In the genomic region with DNA sequence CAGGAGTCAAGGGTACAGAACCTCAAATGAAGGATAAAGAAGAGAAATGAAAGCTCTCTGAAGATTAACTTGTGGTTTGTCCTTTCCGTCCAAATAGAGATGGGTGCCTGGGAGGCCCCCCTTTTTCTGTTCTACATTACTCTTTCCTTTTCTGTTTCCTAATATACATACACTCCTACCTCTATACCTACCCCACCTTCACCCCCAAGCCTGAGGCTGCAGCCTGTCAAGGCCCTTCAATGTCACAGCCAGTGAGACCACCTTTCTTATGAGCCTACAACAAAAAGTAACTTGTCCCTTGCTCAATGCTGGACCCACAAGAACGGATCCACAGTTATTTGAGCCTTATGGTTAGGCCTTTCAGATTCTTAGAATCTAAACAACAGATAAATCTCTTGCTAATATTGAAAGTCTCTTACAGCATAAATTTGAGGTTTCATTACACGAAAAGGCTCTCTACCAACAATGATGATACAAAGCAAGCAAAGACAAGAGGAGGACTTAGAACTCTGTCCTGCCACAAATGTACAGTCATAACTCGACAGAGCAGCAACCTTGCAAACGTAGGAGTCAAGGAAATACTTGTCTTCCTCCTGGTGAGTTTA, we compare ENCODE assay signal across 1 cellular context.
A peak's percentile ranks its signal among the peaks of the same experiment; 100 is the strongest.
TF ChIP-seq lines count a peak whose summit lies in the region.

No MANE protein-coding gene starts in this region.

TF ChIP-seq in GM12878, 131 proteins besides CTCF, POLR2A, EP300 and RAD21 (continued from another document):
- TF ChIP-seq ZBTB40 (IDR thresholded peaks at IDR 0.05; ENCODE audit: borderline replicate concordance) (no peak), DPF2 (IDR thresholded peaks at IDR 0.05) (peak; percentile 94), SMARCA5 (IDR thresholded peaks at IDR 0.05) (peak; percentile 22), NBN (IDR thresholded peaks at IDR 0.05) (peak; percentile 83; the same call in 1 of the 2 replicates), SIX5 (IDR thresholded peaks at IDR 0.05; ENCODE audit: low read depth, low read length, severe bottlenecking) (peak; percentile 7), MTA2 (IDR thresholded peaks at IDR 0.05; ENCODE audit: low read depth) (peak; percentile 81), TCF3 (IDR thresholded peaks at IDR 0.05; ENCODE audit: borderline replicate concordance, insufficient read depth, low read depth, low read length) (0 out of 2 replicates have a peak, but pooled peaks have one; percentile 16), RCOR1 (conservative IDR thresholded peaks at IDR 0.05; ENCODE audit: low read depth, low read length) (0 out of 2 replicates have a peak, but pooled peaks have one; percentile 61), SMAD1 (IDR thresholded peaks at IDR 0.05; ENCODE audit: low read depth, partially characterized antibody) (no peak), KDM1A (IDR thresholded peaks at IDR 0.05; ENCODE audit: borderline replicate concordance) (no peak), ZNF207 (IDR thresholded peaks at IDR 0.05; ENCODE audit: borderline replicate concordance) (no peak), RUNX3 (IDR thresholded peaks at IDR 0.05; ENCODE audit: low read length) (peak; percentile 90), CHD1 (IDR thresholded peaks at IDR 0.05; ENCODE audit: low read depth, low read length) (no peak), KLF5 (IDR thresholded peaks at IDR 0.05; ENCODE audit: partially characterized antibody) (no peak), TAF1 (IDR thresholded peaks at IDR 0.05; ENCODE audit: borderline replicate concordance, low read depth, low read length) (no peak), PAX5 (IDR thresholded peaks at IDR 0.05; ENCODE audit: borderline replicate concordance, low read depth, low read length) (peak; percentile 69; the same call in 1 of the 2 replicates), EGR1 (IDR thresholded peaks at IDR 0.05; ENCODE audit: borderline replicate concordance in 1 of 2, low read depth in 2 of 2, low read length in 2 of 2) (peak in 1 of 2 experiments; percentile 56; a peak in 1 of 3 replicates), JUND (IDR thresholded peaks at IDR 0.05; ENCODE audit: low read depth, low read length) (peak; percentile 86), BMI1 (IDR thresholded peaks at IDR 0.05; ENCODE audit: borderline replicate concordance) (peak; percentile 50), RBBP5 (conservative IDR thresholded peaks at IDR 0.05) (no peak; the same call in 1 of the 2 replicates), SRF (IDR thresholded peaks at IDR 0.05; ENCODE audit: low read depth in 2 of 2, low read length in 2 of 2) (no peak), FOXM1 (IDR thresholded peaks at IDR 0.05; ENCODE audit: low read depth, low read length) (peak; percentile 91), CEBPB (IDR thresholded peaks at IDR 0.05; ENCODE audit: borderline replicate concordance in 1 of 2, low read depth in 2 of 2, low read length in 2 of 2) (peak in 1 of 2 experiments; percentile 82; a peak in 1 of 4 replicates), CBFB (IDR thresholded peaks at IDR 0.05; ENCODE audit: low read depth) (peak; percentile 31; the same call in 1 of the 2 replicates), BCL11A (IDR thresholded peaks at IDR 0.05; ENCODE audit: low read depth, low read length) (peak; percentile 81), RFX5 (IDR thresholded peaks at IDR 0.05; ENCODE audit: low read depth, low read length) (no peak), IRF4 (IDR thresholded peaks at IDR 0.05; ENCODE audit: low read depth, low read length) (peak; percentile 99), ZNF622 (IDR thresholded peaks at IDR 0.05) (no peak), ELK1 (IDR thresholded peaks at IDR 0.05; ENCODE audit: low read depth, low read length) (no peak), MEF2B (IDR thresholded peaks at IDR 0.05; ENCODE audit: partially characterized antibody, poor library complexity, severe bottlenecking) (peak; percentile 59), NR2F1 (conservative IDR thresholded peaks at IDR 0.05) (peak; percentile 62; the same call in 1 of the 2 replicates), ZNF384 (IDR thresholded peaks at IDR 0.05; ENCODE audit: borderline replicate concordance, low read depth, low read length) (no peak), BRCA1 (IDR thresholded peaks at IDR 0.05; ENCODE audit: low read depth, low read length) (no peak), SIN3A (IDR thresholded peaks at IDR 0.05; ENCODE audit: low read depth, low read length) (peak; percentile 61; the same call in 1 of the 2 replicates), ASH2L (IDR thresholded peaks at IDR 0.05; ENCODE audit: borderline replicate concordance, low read depth) (peak; percentile 87; the same call in 1 of the 2 replicates), TCF12 (IDR thresholded peaks at IDR 0.05; ENCODE audit: low read depth, low read length) (0 out of 2 replicates have a peak, but pooled peaks have one; percentile 31), BHLHE40 (IDR thresholded peaks at IDR 0.05; ENCODE audit: borderline replicate concordance in 1 of 2, low read depth in 2 of 2, low read length in 1 of 2) (peak in 1 of 2 experiments; percentile 40; a peak in 2 of 4 replicates), HDGF (IDR thresholded peaks at IDR 0.05) (0 out of 2 replicates have a peak, but pooled peaks have one; percentile 9), CREB1 (IDR thresholded peaks at IDR 0.05; ENCODE audit: low read depth) (peak; percentile 77), HDAC2 (IDR thresholded peaks at IDR 0.05) (peak; percentile 42; the same call in 1 of the 2 replicates), NFIC (IDR thresholded peaks at IDR 0.05; ENCODE audit: low read depth, low read length) (peak; percentile 98), ZBED1 (IDR thresholded peaks at IDR 0.05; ENCODE audit: borderline replicate concordance) (peak; percentile 24; the same call in 1 of the 2 replicates), FOXK2 (IDR thresholded peaks at IDR 0.05) (no peak), PML (IDR thresholded peaks at IDR 0.05; ENCODE audit: low read length) (peak; percentile 81), GABPA (IDR thresholded peaks at IDR 0.05; ENCODE audit: low read depth) (peak; percentile 58)
- TF ChIP-seq, protein P1, sequence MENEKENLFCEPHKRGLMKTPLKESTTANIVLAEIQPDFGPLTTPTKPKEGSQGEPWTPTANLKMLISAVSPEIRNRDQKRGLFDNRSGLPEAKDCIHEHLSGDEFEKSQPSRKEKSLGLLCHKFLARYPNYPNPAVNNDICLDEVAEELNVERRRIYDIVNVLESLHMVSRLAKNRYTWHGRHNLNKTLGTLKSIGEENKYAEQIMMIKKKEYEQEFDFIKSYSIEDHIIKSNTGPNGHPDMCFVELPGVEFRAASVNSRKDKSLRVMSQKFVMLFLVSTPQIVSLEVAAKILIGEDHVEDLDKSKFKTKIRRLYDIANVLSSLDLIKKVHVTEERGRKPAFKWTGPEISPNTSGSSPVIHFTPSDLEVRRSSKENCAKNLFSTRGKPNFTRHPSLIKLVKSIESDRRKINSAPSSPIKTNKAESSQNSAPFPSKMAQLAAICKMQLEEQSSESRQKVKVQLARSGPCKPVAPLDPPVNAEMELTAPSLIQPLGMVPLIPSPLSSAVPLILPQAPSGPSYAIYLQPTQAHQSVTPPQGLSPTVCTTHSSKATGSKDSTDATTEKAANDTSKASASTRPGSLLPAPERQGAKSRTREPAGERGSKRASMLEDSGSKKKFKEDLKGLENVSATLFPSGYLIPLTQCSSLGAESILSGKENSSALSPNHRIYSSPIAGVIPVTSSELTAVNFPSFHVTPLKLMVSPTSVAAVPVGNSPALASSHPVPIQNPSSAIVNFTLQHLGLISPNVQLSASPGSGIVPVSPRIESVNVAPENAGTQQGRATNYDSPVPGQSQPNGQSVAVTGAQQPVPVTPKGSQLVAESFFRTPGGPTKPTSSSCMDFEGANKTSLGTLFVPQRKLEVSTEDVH (IDR thresholded peaks at IDR 0.05; ENCODE audit: low read depth, partially characterized antibody), result no peak
- TF ChIP-seq, protein P2, sequence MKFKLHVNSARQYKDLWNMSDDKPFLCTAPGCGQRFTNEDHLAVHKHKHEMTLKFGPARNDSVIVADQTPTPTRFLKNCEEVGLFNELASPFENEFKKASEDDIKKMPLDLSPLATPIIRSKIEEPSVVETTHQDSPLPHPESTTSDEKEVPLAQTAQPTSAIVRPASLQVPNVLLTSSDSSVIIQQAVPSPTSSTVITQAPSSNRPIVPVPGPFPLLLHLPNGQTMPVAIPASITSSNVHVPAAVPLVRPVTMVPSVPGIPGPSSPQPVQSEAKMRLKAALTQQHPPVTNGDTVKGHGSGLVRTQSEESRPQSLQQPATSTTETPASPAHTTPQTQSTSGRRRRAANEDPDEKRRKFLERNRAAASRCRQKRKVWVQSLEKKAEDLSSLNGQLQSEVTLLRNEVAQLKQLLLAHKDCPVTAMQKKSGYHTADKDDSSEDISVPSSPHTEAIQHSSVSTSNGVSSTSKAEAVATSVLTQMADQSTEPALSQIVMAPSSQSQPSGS (IDR thresholded peaks at IDR 0.05; ENCODE audit: low read length), result peak; percentile 95
- TF ChIP-seq, protein P3, sequence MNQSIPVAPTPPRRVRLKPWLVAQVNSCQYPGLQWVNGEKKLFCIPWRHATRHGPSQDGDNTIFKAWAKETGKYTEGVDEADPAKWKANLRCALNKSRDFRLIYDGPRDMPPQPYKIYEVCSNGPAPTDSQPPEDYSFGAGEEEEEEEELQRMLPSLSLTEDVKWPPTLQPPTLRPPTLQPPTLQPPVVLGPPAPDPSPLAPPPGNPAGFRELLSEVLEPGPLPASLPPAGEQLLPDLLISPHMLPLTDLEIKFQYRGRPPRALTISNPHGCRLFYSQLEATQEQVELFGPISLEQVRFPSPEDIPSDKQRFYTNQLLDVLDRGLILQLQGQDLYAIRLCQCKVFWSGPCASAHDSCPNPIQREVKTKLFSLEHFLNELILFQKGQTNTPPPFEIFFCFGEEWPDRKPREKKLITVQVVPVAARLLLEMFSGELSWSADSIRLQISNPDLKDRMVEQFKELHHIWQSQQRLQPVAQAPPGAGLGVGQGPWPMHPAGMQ (IDR thresholded peaks at IDR 0.05; ENCODE audit: borderline replicate concordance), result no peak
- TF ChIP-seq, protein P4, sequence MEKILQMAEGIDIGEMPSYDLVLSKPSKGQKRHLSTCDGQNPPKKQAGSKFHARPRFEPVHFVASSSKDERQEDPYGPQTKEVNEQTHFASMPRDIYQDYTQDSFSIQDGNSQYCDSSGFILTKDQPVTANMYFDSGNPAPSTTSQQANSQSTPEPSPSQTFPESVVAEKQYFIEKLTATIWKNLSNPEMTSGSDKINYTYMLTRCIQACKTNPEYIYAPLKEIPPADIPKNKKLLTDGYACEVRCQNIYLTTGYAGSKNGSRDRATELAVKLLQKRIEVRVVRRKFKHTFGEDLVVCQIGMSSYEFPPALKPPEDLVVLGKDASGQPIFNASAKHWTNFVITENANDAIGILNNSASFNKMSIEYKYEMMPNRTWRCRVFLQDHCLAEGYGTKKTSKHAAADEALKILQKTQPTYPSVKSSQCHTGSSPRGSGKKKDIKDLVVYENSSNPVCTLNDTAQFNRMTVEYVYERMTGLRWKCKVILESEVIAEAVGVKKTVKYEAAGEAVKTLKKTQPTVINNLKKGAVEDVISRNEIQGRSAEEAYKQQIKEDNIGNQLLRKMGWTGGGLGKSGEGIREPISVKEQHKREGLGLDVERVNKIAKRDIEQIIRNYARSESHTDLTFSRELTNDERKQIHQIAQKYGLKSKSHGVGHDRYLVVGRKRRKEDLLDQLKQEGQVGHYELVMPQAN (conservative IDR thresholded peaks at IDR 0.05), result no peak
TF ChIP-seq in GM12878: peak in this region for 53.
